28 cellular contexts compared by ENCODE assay signal in the genomic region with DNA sequence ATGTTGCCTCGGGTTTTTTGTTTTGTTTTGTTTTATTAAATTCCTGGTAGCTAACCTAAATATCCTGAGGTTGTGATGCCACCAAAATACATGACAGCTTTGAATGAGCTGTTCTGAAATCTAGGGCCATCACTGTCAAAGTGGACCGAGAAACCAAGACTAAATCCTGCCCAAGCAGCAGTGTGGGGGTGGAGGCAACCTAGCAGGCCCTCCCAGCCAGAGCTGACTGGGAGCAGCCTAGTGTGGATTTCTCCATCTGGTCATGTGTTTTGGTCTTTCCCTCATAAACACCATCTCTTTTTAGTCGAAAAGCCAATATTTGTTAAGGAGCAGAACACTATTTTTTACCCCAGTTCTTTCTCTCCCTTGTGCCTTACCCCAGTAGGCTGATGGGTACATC.
"Had no signal": no experiment of that assay in that cellular context is flagged by ENCODE, and none has a peak within 500 bp of the region (broad histone marks: within the 10 kb centered on the region; RNA-seq: fewer than 3 reads in every experiment).

No MANE protein-coding gene starts in this region.

- H3K27ac Mint-ChIP-seq: activated CD8-positive, alpha-beta T cell treated with anti-CD3 and anti-CD28 coated beads for 36 hours; activated naive CD8-positive, alpha-beta T cell; effector memory CD8-positive, alpha-beta T cell; stimulated activated naive B cell treated with anti-CD40 and anti-IgM and Interleukin-4, amounts not matched to agents 10 μg/mL and 1 μg/mL and 100 μg/mL, for 72 hours; T-helper 17 cell had no signal

- H3K9me3 Mint-ChIP-seq: activated CD8-positive, alpha-beta T cell treated with anti-CD3 and anti-CD28 coated beads for 36 hours; effector memory CD8-positive, alpha-beta T cell; stimulated activated naive B cell treated with anti-CD40 and anti-IgM and Interleukin-4, amounts not matched to agents 10 μg/mL and 1 μg/mL and 100 μg/mL, for 72 hours had no signal

- DNase-seq: activated CD4-positive, alpha-beta T cell treated with anti-CD3 and anti-CD28 coated beads for 48 hours; activated CD8-positive, alpha-beta T cell treated with anti-CD3 and anti-CD28 coated beads for 36 hours; activated effector memory CD4-positive, alpha-beta T cell treated with Interleukin-2 at 50 U/mL for 16 hours; activated naive CD4-positive, alpha-beta T cell treated with Interleukin-2 at 50 U/mL for 16 hours; anterior cingulate cortex; body of pancreas; cortex of kidney; effector memory CD8-positive, alpha-beta T cell; erythroblast; foreskin fibroblast; head of caudate nucleus; hippocampal formation; left colon; mammary epithelial cell; right cardiac atrium; stimulated activated CD4-positive, alpha-beta T cell treated with anti-CD3 and anti-CD28 coated beads, Interleukin-15, amount 100 ng/mL, for 24 hours; stimulated activated CD4-positive, alpha-beta T cell treated with anti-CD3 and anti-CD28 coated beads, Interleukin-2, amount 100 ng/mL, for 24 hours; stimulated activated naive B cell treated with anti-CD40 and anti-IgM and Interleukin-4, amounts not matched to agents 10 μg/mL and 1 μg/mL and 100 μg/mL, for 72 hours; stomach; T-helper 17 cell; T1000; thyroid gland; upper lobe of left lung; WERI-Rb-1 had no signal

- H3K27me3 ChIP-seq: body of pancreas, cardiac muscle cell, stomach, thyroid gland, upper lobe of left lung, vagina had no signal

- H3K4me1 ChIP-seq: body of pancreas, stomach, thyroid gland, upper lobe of left lung had no signal

- H3K36me3 ChIP-seq: cardiac muscle cell, thyroid gland, upper lobe of left lung, vagina, WERI-Rb-1 had no signal

- H3K9me3 ChIP-seq: body of pancreas, stomach, thyroid gland, upper lobe of left lung, vagina had no signal

- ATAC-seq: activated CD4-positive, CD25-positive, alpha-beta regulatory T cell treated with anti-CD3 and anti-CD28 coated beads, Interleukin-2, amount 50 U/mL, for 24 hours; activated CD8-positive, alpha-beta T cell treated with anti-CD3 and anti-CD28 coated beads for 36 hours; body of pancreas; effector memory CD8-positive, alpha-beta T cell; left colon; right cardiac atrium; stimulated activated naive B cell treated with anti-CD40 and anti-IgM and Interleukin-4, amounts not matched to agents 10 μg/mL and 1 μg/mL and 100 μg/mL, for 72 hours; T-helper 17 cell had no signal

- H3K27ac ChIP-seq: body of pancreas, cardiac muscle cell, stomach, thyroid gland, upper lobe of left lung, vagina, WERI-Rb-1 had no signal

- H3K4me3 ChIP-seq: body of pancreas, cardiac muscle cell, stomach, thyroid gland, upper lobe of left lung, vagina had no signal

- H3K27me3 Mint-ChIP-seq: activated CD8-positive, alpha-beta T cell treated with anti-CD3 and anti-CD28 coated beads for 36 hours; activated naive CD8-positive, alpha-beta T cell; effector memory CD8-positive, alpha-beta T cell; stimulated activated naive B cell treated with anti-CD40 and anti-IgM and Interleukin-4, amounts not matched to agents 10 μg/mL and 1 μg/mL and 100 μg/mL, for 72 hours; T-helper 17 cell had no signal

- H3K4me3 Mint-ChIP-seq: activated CD8-positive, alpha-beta T cell treated with anti-CD3 and anti-CD28 coated beads for 36 hours; activated naive CD8-positive, alpha-beta T cell; effector memory CD8-positive, alpha-beta T cell; stimulated activated naive B cell treated with anti-CD40 and anti-IgM and Interleukin-4, amounts not matched to agents 10 μg/mL and 1 μg/mL and 100 μg/mL, for 72 hours; T-helper 17 cell had no signal
